In genomic region chr1:174710868-174711845, GRCh38 we compare ENCODE assay signal across 18 cellular contexts.
A peak's percentile ranks its signal among the peaks of the same experiment; 100 is the strongest.
DNase-seq lines count a peak whose midpoint lies in the region; ATAC-seq, FAIRE-seq and TF ChIP-seq lines count a peak whose summit lies in the region.
"Had no signal": no experiment of that assay in that cellular context is flagged by ENCODE, and none has a peak within 500 bp of the region (broad histone marks: within the 10 kb centered on the region; RNA-seq: fewer than 3 reads in every experiment).

No MANE protein-coding gene starts in this region.

- DNase-seq in natural killer cell treated with Interleukin-12 subunit alpha and Interleukin-12 subunit beta and Interleukin-15 and Interleukin-18, amount 100 ng/mL, for 72 hours (ENCODE audit: low spot score) = no peak
- DNase-seq in natural killer cell = no peak
- no peak for DNase-seq in K562 (ENCODE audit: extremely low read depth in 1 of 4, low spot score in 3 of 4)
- no peak for DNase-seq in HepG2 (ENCODE audit: low spot score)
- DNase-seq in upper lobe of right lung = no peak
- DNase-seq in spleen = no peak
- DNase-seq in NCI-H510A (lab: John Stamatoyannopoulos, UW) = no peak
- DNase-seq in activated T-helper 1 cell treated with anti-CD3 and anti-CD28 coated beads, Interleukin-12 subunit alpha, Interleukin-12 subunit beta, Interleukin-2, Interleukin-4 antibody, amounts not matched to agents 30 ng/mL and 10 ng/mL and 1 ng/mL, durations not matched to agents 14 hours and 24 hours and 36 hours (ENCODE audit: low spot score) = no peak
- DNase-seq: C1 segment of cervical spinal cord; Caco-2; CD4-positive, alpha-beta memory T cell; DMS153; GM23248; H7; HCEC 1CT had no signal

- no peak for TF ChIP-seq CTCF in natural killer cell (IDR thresholded peaks at IDR 0.05)
- no peak for TF ChIP-seq CTCF in K562 (IDR thresholded peaks at IDR 0.05 in 2 of 3, conservative IDR thresholded peaks at IDR 0.05 in 1 of 3; ENCODE audit: insufficient read depth in 2 of 3, low read depth in 1 of 3, low read length in 3 of 3)
- TF ChIP-seq CTCF in HepG2 (CRISPR knock-in tag; IDR thresholded peaks at IDR 0.05) = no peak
- TF ChIP-seq CTCF in upper lobe of right lung (IDR thresholded peaks at IDR 0.05) = no peak
- no peak for TF ChIP-seq CTCF in spleen (IDR thresholded peaks at IDR 0.05 in 8 of 11, conservative IDR thresholded peaks at IDR 0.05 in 3 of 11)

- H3K4me3 Mint-ChIP-seq in natural killer cell treated with Interleukin-12 subunit alpha and Interleukin-12 subunit beta and Interleukin-15 and Interleukin-18, amount 100 ng/mL, for 72 hours = no peak overlapping the region
- H3K4me3 Mint-ChIP-seq in natural killer cell = no peak overlapping the region
- no peak overlapping the region for H3K4me3 Mint-ChIP-seq in activated T-helper 1 cell treated with anti-CD3 and anti-CD28 coated beads, Interleukin-12 subunit alpha, Interleukin-12 subunit beta, Interleukin-2, Interleukin-4 antibody, amounts not matched to agents 30 ng/mL and 10 ng/mL and 1 ng/mL, durations not matched to agents 14 hours and 24 hours and 36 hours
- H3K4me3 Mint-ChIP-seq: CD4-positive, alpha-beta memory T cell had no signal

- no peaks in the 10 kb centered on the region for H3K27me3 ChIP-seq in K562 (ENCODE audit: control insufficient read depth in 2 of 2, insufficient read depth in 2 of 2, low read length in 2 of 2)
- no peaks in the 10 kb centered on the region for H3K27me3 ChIP-seq in HepG2 (ENCODE audit: control insufficient read depth in 1 of 2, insufficient read depth in 2 of 2, low read length in 2 of 2)
- H3K27me3 ChIP-seq in upper lobe of right lung = no peaks in the 10 kb centered on the region
- no peaks in the 10 kb centered on the region for H3K27me3 ChIP-seq in spleen (replicated peaks in 1 of 7)

- no peak overlapping the region for H3K4me3 ChIP-seq in K562
- no peak overlapping the region for H3K4me3 ChIP-seq in HepG2 (replicated peaks in 1 of 3; ENCODE audit: insufficient read depth in 1 of 3, low read depth in 2 of 3, low read length in 3 of 3)
- H3K4me3 ChIP-seq in upper lobe of right lung = no peak overlapping the region
- no peak overlapping the region for H3K4me3 ChIP-seq in spleen
- H3K4me3 ChIP-seq: GM23248 had no signal

- no peak overlapping the region for H3K27ac Mint-ChIP-seq in natural killer cell treated with Interleukin-12 subunit alpha and Interleukin-12 subunit beta and Interleukin-15 and Interleukin-18, amount 100 ng/mL, for 72 hours
- no peak overlapping the region for H3K27ac Mint-ChIP-seq in natural killer cell
- no peak overlapping the region for H3K27ac Mint-ChIP-seq in activated T-helper 1 cell treated with anti-CD3 and anti-CD28 coated beads, Interleukin-12 subunit alpha, Interleukin-12 subunit beta, Interleukin-2, Interleukin-4 antibody, amounts not matched to agents 30 ng/mL and 10 ng/mL and 1 ng/mL, durations not matched to agents 14 hours and 24 hours and 36 hours

- H3K4me2 ChIP-seq in K562 (ENCODE audit: insufficient read depth, low read length) (no peak overlapping the region), HepG2 (ENCODE audit: low read depth, low read length) (no peak overlapping the region)

- H3K9ac ChIP-seq in K562 (ENCODE audit: insufficient read depth in 1 of 2, low read depth in 2 of 2, low read length in 2 of 2) = no peak overlapping the region
- H3K9ac ChIP-seq in HepG2 (ENCODE audit: insufficient read depth, low read depth, low read length) = no peak overlapping the region
- H3K9ac ChIP-seq: GM23248 had no signal

- FAIRE-seq in K562 (lab: Jason Lieb, UNC) (no peak), HepG2 (lab: Jason Lieb, UNC) (no peak)
- FAIRE-seq: G401.6, GM19239, H1 had no signal

- CTCF ChIA-PET in K562 (lab: Yijun Ruan, JAX; ENCODE audit: low intra/inter-chr PET ratio) = no interaction called here
- CTCF ChIA-PET in HepG2 (lab: Yijun Ruan, JAX; ENCODE audit: low intra/inter-chr PET ratio, low total read pairs) = no interaction called here

- 79% methylated on average over 41 of the region's 50 CpGs for WGBS in K562 (ENCODE audit: insufficient coverage, low coverage, missing lambda C conversion rate)
- WGBS in HepG2 (ENCODE audit: low lambda C conversion rate) = 98% methylated on average over 20 of the region's 50 CpGs
- WGBS in spleen, 5 donors = 97 to 98% (median 97%) methylated on average over 29 to 50 of the region's 50 CpGs

- TF ChIP-seq EP300 in K562 (IDR thresholded peaks at IDR 0.05; ENCODE audit: low read length) = no peak
- TF ChIP-seq EP300 in HepG2 (IDR thresholded peaks at IDR 0.05; ENCODE audit: low read depth in 2 of 2, low read length in 2 of 2) = no peak
- no peak for TF ChIP-seq EP300 in HepG2 (CRISPR knock-in tag; IDR thresholded peaks at IDR 0.05; ENCODE audit: borderline replicate concordance)

- H3K9me3 ChIP-seq in K562 (replicated peaks; ENCODE audit: control insufficient read depth, insufficient read depth, low read depth, low read length) (no peaks in the 10 kb centered on the region), HepG2 (ENCODE audit: low read length) (no peaks in the 10 kb centered on the region), upper lobe of right lung (no peaks in the 10 kb centered on the region), spleen (peaks cover 0 to 14% (median 0%) of the 10 kb centered on the region in 8 donors)
- H3K9me3 ChIP-seq: Caco-2 had no signal

- TF ChIP-seq POLR2A in K562 (conservative IDR thresholded peaks at IDR 0.05) (no peak), HepG2 (IDR thresholded peaks at IDR 0.05; ENCODE audit: insufficient read depth in 1 of 2, low read depth in 2 of 2, low read length in 2 of 2) (no peak), spleen (IDR thresholded peaks at IDR 0.05) (no peak)

- no peaks in the 10 kb centered on the region for H3K79me2 ChIP-seq in K562 (ENCODE audit: control insufficient read depth, insufficient read depth, low read length)
- H3K79me2 ChIP-seq in HepG2 (ENCODE audit: insufficient read depth, low read length) = no peaks in the 10 kb centered on the region

- no peaks in the 10 kb centered on the region for H4K20me1 ChIP-seq in K562 (replicated peaks; ENCODE audit: control insufficient read depth, insufficient read depth, low read length)
- H4K20me1 ChIP-seq in HepG2 (ENCODE audit: insufficient read depth, low read length) = no peaks in the 10 kb centered on the region

- no peaks in the 10 kb centered on the region for H3K9me3 Mint-ChIP-seq in natural killer cell treated with Interleukin-12 subunit alpha and Interleukin-12 subunit beta and Interleukin-15 and Interleukin-18, amount 100 ng/mL, for 72 hours
- H3K9me3 Mint-ChIP-seq in natural killer cell = no peaks in the 10 kb centered on the region
- H3K9me3 Mint-ChIP-seq in activated T-helper 1 cell treated with anti-CD3 and anti-CD28 coated beads, Interleukin-12 subunit alpha, Interleukin-12 subunit beta, Interleukin-2, Interleukin-4 antibody, amounts not matched to agents 30 ng/mL and 10 ng/mL and 1 ng/mL, durations not matched to agents 14 hours and 24 hours and 36 hours = peaks cover 5% of the 10 kb centered on the region

- H3K27me3 Mint-ChIP-seq in natural killer cell treated with Interleukin-12 subunit alpha and Interleukin-12 subunit beta and Interleukin-15 and Interleukin-18, amount 100 ng/mL, for 72 hours = no peaks in the 10 kb centered on the region
- no peaks in the 10 kb centered on the region for H3K27me3 Mint-ChIP-seq in natural killer cell (ENCODE audit: low read depth in 2 of 2)
- no peaks in the 10 kb centered on the region for H3K27me3 Mint-ChIP-seq in activated T-helper 1 cell treated with anti-CD3 and anti-CD28 coated beads, Interleukin-12 subunit alpha, Interleukin-12 subunit beta, Interleukin-2, Interleukin-4 antibody, amounts not matched to agents 30 ng/mL and 10 ng/mL and 1 ng/mL, durations not matched to agents 14 hours and 24 hours and 36 hours (ENCODE audit: insufficient read depth)
- H3K27me3 Mint-ChIP-seq: CD4-positive, alpha-beta memory T cell had no signal

- peaks cover 4% of the 10 kb centered on the region for H3K36me3 Mint-ChIP-seq in natural killer cell treated with Interleukin-12 subunit alpha and Interleukin-12 subunit beta and Interleukin-15 and Interleukin-18, amount 100 ng/mL, for 72 hours
- H3K36me3 Mint-ChIP-seq in natural killer cell = no peaks in the 10 kb centered on the region
- peaks cover 4% of the 10 kb centered on the region for H3K36me3 Mint-ChIP-seq in activated T-helper 1 cell treated with anti-CD3 and anti-CD28 coated beads, Interleukin-12 subunit alpha, Interleukin-12 subunit beta, Interleukin-2, Interleukin-4 antibody, amounts not matched to agents 30 ng/mL and 10 ng/mL and 1 ng/mL, durations not matched to agents 14 hours and 24 hours and 36 hours (ENCODE audit: low read depth)

- peaks cover 0 to 6% of the 10 kb centered on the region in 2 experiments; a peak in 1 of 5 replicates for H3K4me1 ChIP-seq in K562 (replicated peaks in 1 of 2; ENCODE audit: control insufficient read depth in 2 of 2, insufficient read depth in 2 of 2, low read length in 2 of 2)
- H3K4me1 ChIP-seq in HepG2 (ENCODE audit: insufficient read depth, low read length) = peaks cover 26% of the 10 kb centered on the region
- H3K4me1 ChIP-seq in upper lobe of right lung = no peaks in the 10 kb centered on the region
- H3K4me1 ChIP-seq in spleen = no peaks in the 10 kb centered on the region
- H3K4me1 ChIP-seq: Caco-2 had no signal

- H3K36me3 ChIP-seq in K562 (ENCODE audit: control insufficient read depth, insufficient read depth, low read length) (no peaks in the 10 kb centered on the region), HepG2 (replicated peaks in 1 of 2; ENCODE audit: control insufficient read depth in 1 of 2, insufficient read depth in 2 of 2, low read length in 2 of 2) (no peaks in the 10 kb centered on the region), upper lobe of right lung (no peaks in the 10 kb centered on the region), spleen (peaks cover 0 to 42% (median 0%) of the 10 kb centered on the region in 6 donors)

- H3K4me1 Mint-ChIP-seq in natural killer cell treated with Interleukin-12 subunit alpha and Interleukin-12 subunit beta and Interleukin-15 and Interleukin-18, amount 100 ng/mL, for 72 hours (ENCODE audit: low read depth in 2 of 2) = peaks cover 5 to 9% of the 10 kb centered on the region in 2 donors
- peaks cover 10 to 12% of the 10 kb centered on the region in 2 donors for H3K4me1 Mint-ChIP-seq in natural killer cell
- H3K4me1 Mint-ChIP-seq in activated T-helper 1 cell treated with anti-CD3 and anti-CD28 coated beads, Interleukin-12 subunit alpha, Interleukin-12 subunit beta, Interleukin-2, Interleukin-4 antibody, amounts not matched to agents 30 ng/mL and 10 ng/mL and 1 ng/mL, durations not matched to agents 14 hours and 24 hours and 36 hours (ENCODE audit: low read depth) = no peaks in the 10 kb centered on the region

- BruUV-seq in K562 (replicated peaks; lab: Mats Ljungman, UMichigan) (no TSS peak), HepG2 (replicated peaks; lab: Mats Ljungman, UMichigan) (no TSS peak)

- H3K27ac ChIP-seq in K562 (ENCODE audit: extremely low read depth, low read depth, low read length) = no peak overlapping the region
- H3K27ac ChIP-seq in HepG2 (ENCODE audit: extremely low read length, insufficient read depth, low read length) = no peak overlapping the region
- no peak overlapping the region for H3K27ac ChIP-seq in upper lobe of right lung
- H3K27ac ChIP-seq in spleen = no peak overlapping the region
- H3K27ac ChIP-seq: GM23248 had no signal

- no peaks in the 10 kb centered on the region for H3K9me1 ChIP-seq in K562 (ENCODE audit: control insufficient read depth, insufficient read depth, low read length)

- TF ChIP-seq RAD21 in K562 (CRISPR knock-in tag; conservative IDR thresholded peaks at IDR 0.05 in 1 of 2, IDR thresholded peaks at IDR 0.05 in 1 of 2) (no peak), HepG2 (CRISPR knock-in tag; IDR thresholded peaks at IDR 0.05) (no peak)

- no peak overlapping the region for H2AFZ ChIP-seq in K562 (ENCODE audit: low read depth, low read length)
- no peak overlapping the region for H2AFZ ChIP-seq in HepG2 (ENCODE audit: low read length)
- H2AFZ ChIP-seq: GM23248 had no signal

- in situ Hi-C loops in K562 (cut with MboI) (no loop called here), HepG2 (cut with HindIII; ENCODE audit: extremely low pct_ligation_motif_present, low pct_unique_long_range_greater_than_20kb) (no loop called here)

- POLR2A ChIA-PET in K562 (lab: Yijun Ruan, JAX) = interaction anchor here (1.1 to 1.5 kb wide), 2 partner anchors 9 to 10 kb away, joined by 3 to 5 read pairs; no protein-coding TSS in a partner anchor
- POLR2A ChIA-PET in HepG2 (lab: Yijun Ruan, JAX) = no interaction called here

- intact Hi-C loops in natural killer cell (cut with micrococcal nuclease) (no loop called here), K562 (cut with micrococcal nuclease) (no loop called here), HepG2 (cut with micrococcal nuclease; ENCODE audit: unreplicated experiment) (no loop called here), upper lobe of right lung (cut with DNase I) (no loop called here), spleen (cut with DNase I; ENCODE audit: low total_unique reads) (no loop called here)
- intact Hi-C loops in activated T-helper 1 cell treated with anti-CD3 and anti-CD28 coated beads, Interleukin-12 subunit alpha, Interleukin-12 subunit beta, Interleukin-2, Interleukin-4 antibody, amounts not matched to agents 30 ng/mL and 10 ng/mL and 1 ng/mL, durations not matched to agents 14 hours and 24 hours and 36 hours (cut with micrococcal nuclease) = no loop called here

- peak; percentile 40 to 49 for ATAC-seq in natural killer cell treated with Interleukin-12 subunit alpha and Interleukin-12 subunit beta and Interleukin-15 and Interleukin-18, amount 100 ng/mL, for 72 hours
- ATAC-seq in natural killer cell (no peak), K562 (no peak), HepG2 (no peak), upper lobe of right lung (peak; percentile 37)

Comparison
In these comparisons a context has a peak if more than half of its experiments do, and no peak if none do; other contexts are left out.
1. ATAC-seq: peak in natural killer cell treated with Interleukin-12 subunit alpha and Interleukin-12 subunit beta and Interleukin-15 and Interleukin-18, amount 100 ng/mL, for 72 hours (2 of 2) and upper lobe of right lung (single experiment); none in natural killer cell (0 of 3), K562 (single experiment) and HepG2 (single experiment).